ENCODE assay signal across 28 cellular contexts in genomic region chr11:120462825-120463224, GRCh38. TPM values are rescaled to one million over a fixed set of nuclear protein-coding genes. Genes with fewer than 3 reads are reported as not detected.
"Had no signal": no experiment of that assay in that cellular context is flagged by ENCODE, and none has a peak within 500 bp of the region (broad histone marks: within the 10 kb centered on the region; RNA-seq: fewer than 3 reads in every experiment).

No MANE protein-coding gene starts in this region.

- H3K4me3 ChIP-seq: adrenal gland, body of pancreas, colonic mucosa, esophagus squamous epithelium had no signal

- H3K9me3 ChIP-seq: adrenal gland, body of pancreas, colonic mucosa, esophagus squamous epithelium had no signal

- H3K4me1 ChIP-seq: adrenal gland, body of pancreas, colonic mucosa, esophagus squamous epithelium had no signal

- ATAC-seq: activated CD4-positive, CD25-positive, alpha-beta regulatory T cell treated with anti-CD3 and anti-CD28 coated beads, Interleukin-2, amount 50 U/mL, for 24 hours; activated CD8-positive, alpha-beta T cell treated with anti-CD3 and anti-CD28 coated beads for 36 hours; activated T-cell treated with anti-CD3 and anti-CD28 coated beads, Interleukin-2, amount 50 U/mL, for 4 hours; activated T-helper 17 cell treated with anti-CD3 and anti-CD28 coated beads, Interleukin-2, amount 50 U/mL, for 72 hours; body of pancreas; T-helper 17 cell had no signal

- H3K27me3 ChIP-seq: adrenal gland, body of pancreas, colonic mucosa, esophagus squamous epithelium had no signal

- H3K27ac ChIP-seq: adrenal gland, body of pancreas, colonic mucosa, epithelial cell of prostate, esophagus squamous epithelium, WERI-Rb-1 had no signal

- DNase-seq: activated B cell treated with CpG ODN at 0.5 μM for 24 hours; activated CD4-positive, alpha-beta T cell treated with anti-CD3 and anti-CD28 coated beads for 48 hours; activated CD4-positive, alpha-beta T cell treated with anti-CD3 and anti-CD28 coated beads, Interleukin-2, amount 50 U/mL, for 1 hour; activated CD4-positive, alpha-beta T cell treated with anti-CD3 and anti-CD28 coated beads, Interleukin-2, amount 50 U/mL, for 48 hours; activated CD8-positive, alpha-beta memory T cell treated with anti-CD3 and anti-CD28 coated beads for 24 hours; activated CD8-positive, alpha-beta T cell treated with anti-CD3 and anti-CD28 coated beads for 36 hours; activated effector memory CD4-positive, alpha-beta T cell treated with Interleukin-2 at 50 U/mL for 16 hours; activated gamma-delta T cell treated with Interleukin-2 at 50 U/mL for 16 hours; activated naive CD4-positive, alpha-beta T cell treated with anti-CD3 and anti-CD28 coated beads, Interleukin-2, amount 50 U/mL, for 16 hours; activated naive CD4-positive, alpha-beta T cell treated with Interleukin-2 at 50 U/mL for 16 hours; activated T-cell treated with anti-CD3 and anti-CD28 coated beads, Interleukin-2, amount 50 U/mL, for 4 hours; adrenal gland; amygdala; aorta; caudate nucleus; colonic mucosa; effector CD8-positive, alpha-beta T cell; esophagus squamous epithelium; head of caudate nucleus; T-helper 1 cell; T-helper 17 cell; T1000; WERI-Rb-1 had no signal

RNA-seq across cellular contexts. Expression of gene GRIK4, which starts 48.7 kb away (rescaled TPM):
- total RNA-seq: activated B cell treated with CpG ODN at 0.5 μM for 24 hours; activated CD8-positive, alpha-beta T cell treated with anti-CD3 and anti-CD28 coated beads for 36 hours; activated T-helper 17 cell treated with anti-CD3 and anti-CD28 coated beads, Interleukin-2, amount 50 U/mL, for 72 hours; aorta; body of pancreas; dermis microvascular lymphatic vessel endothelial cell had no signal
